In genomic region chrX:13414006-13414647, GRCh38 we compare ENCODE assay signal across 16 cellular contexts.
DNase-seq lines count a peak whose midpoint lies in the region; ATAC-seq and TF ChIP-seq lines count a peak whose summit lies in the region.
"Had no signal": no experiment of that assay in that cellular context is flagged by ENCODE, and none has a peak within 500 bp of the region (broad histone marks: within the 10 kb centered on the region; RNA-seq: fewer than 3 reads in every experiment).

No MANE protein-coding gene starts in this region.

- H3K4me1 ChIP-seq in BE2C, result peaks cover 7% of the 10 kb centered on the region; the same call in 1 of the 2 replicates
- H3K4me1 ChIP-seq in HUES48 (ENCODE audit: control insufficient read depth, insufficient read depth, low read length), result peaks cover 47% of the 10 kb centered on the region

- peak overlapping the region; percentile 80 for H3K27ac Mint-ChIP-seq in WTC11
- H3K27ac Mint-ChIP-seq in memory B cell, result peak overlapping the region; percentile 45
- no peak overlapping the region for H3K27ac Mint-ChIP-seq in mesothelial cell of epicardium
- H3K27ac Mint-ChIP-seq in naive thymus-derived CD8-positive, alpha-beta T cell, result no peak overlapping the region
- H3K27ac Mint-ChIP-seq: HFFc6 had no signal

- H3K4me3 ChIP-seq in BE2C (ENCODE audit: low read depth, low read length), result no peak overlapping the region
- H3K4me3 ChIP-seq in HUES48 (ENCODE audit: low read depth, low read length), result no peak overlapping the region
- H3K4me3 ChIP-seq: GM12878, GM23248 had no signal

- H3K9me3 Mint-ChIP-seq in WTC11, result peaks cover 3% of the 10 kb centered on the region; the same call in 1 of the 2 replicates
- no peaks in the 10 kb centered on the region for H3K9me3 Mint-ChIP-seq in memory B cell
- H3K9me3 Mint-ChIP-seq in mesothelial cell of epicardium, result peaks cover 38% of the 10 kb centered on the region
- peaks cover 0 to 9% (median 0%) of the 10 kb centered on the region in 9 donors for H3K9me3 Mint-ChIP-seq in naive thymus-derived CD8-positive, alpha-beta T cell
- H3K9me3 Mint-ChIP-seq: HFFc6 had no signal

- H3K27me3 Mint-ChIP-seq in WTC11 (ENCODE audit: low read depth) (no peaks in the 10 kb centered on the region; the same call in 1 of the 2 replicates), memory B cell (no peaks in the 10 kb centered on the region), mesothelial cell of epicardium (ENCODE audit: low read depth) (no peaks in the 10 kb centered on the region)
- no peaks in the 10 kb centered on the region for H3K27me3 Mint-ChIP-seq in naive thymus-derived CD8-positive, alpha-beta T cell

- H3K4me1 Mint-ChIP-seq in WTC11 (peaks cover 55% of the 10 kb centered on the region), memory B cell (peaks cover 21% of the 10 kb centered on the region), mesothelial cell of epicardium (peaks cover 49% of the 10 kb centered on the region)
- H3K4me1 Mint-ChIP-seq in naive thymus-derived CD8-positive, alpha-beta T cell, result peaks cover 0 to 8% (median under 1%) of the 10 kb centered on the region in 4 donors

- H3K4me3 Mint-ChIP-seq in WTC11 (no peak overlapping the region; the same call in 1 of the 2 replicates), memory B cell (no peak overlapping the region), mesothelial cell of epicardium (no peak overlapping the region)
- no peak overlapping the region for H3K4me3 Mint-ChIP-seq in naive thymus-derived CD8-positive, alpha-beta T cell
- H3K4me3 Mint-ChIP-seq: HFFc6 had no signal

- H3K36me3 ChIP-seq in BE2C (no peaks in the 10 kb centered on the region), HUES48 (ENCODE audit: control insufficient read depth, insufficient read depth, low read length) (no peaks in the 10 kb centered on the region)

- CTCF ChIA-PET in WTC11 (lab: Charles Lee), result no interaction called here

- no peaks in the 10 kb centered on the region for H3K9me3 ChIP-seq in BE2C
- H3K9me3 ChIP-seq in HUES48 (ENCODE audit: control insufficient read depth, insufficient read depth, low read length), result no peaks in the 10 kb centered on the region

- no peak overlapping the region for H3K9ac ChIP-seq in HUES48 (ENCODE audit: low read depth, low read length)
- H3K9ac ChIP-seq: GM23248 had no signal

- ATAC-seq in WTC11 (no peak), memory B cell (ENCODE audit: low read depth) (no peak), HG03457 (IDR thresholded peaks at IDR 0.05; ENCODE audit: unreplicated experiment) (no peak)
- ATAC-seq in naive thymus-derived CD8-positive, alpha-beta T cell, result no peak
- ATAC-seq: GM12878 had no signal

- no peaks in the 10 kb centered on the region for H3K27me3 ChIP-seq in BE2C
- H3K27me3 ChIP-seq in HUES48 (ENCODE audit: control insufficient read depth, insufficient read depth, low read length), result no peaks in the 10 kb centered on the region

- H3K27ac ChIP-seq in HUES48 (ENCODE audit: low read depth, low read length), result peak overlapping the region; percentile 17
- H3K27ac ChIP-seq: GM23248 had no signal

- TF ChIP-seq CTCF in BE2C (IDR thresholded peaks at IDR 0.05; ENCODE audit: low read depth, low read length) (no peak), WTC11 (IDR thresholded peaks at IDR 0.05) (no peak), mesothelial cell of epicardium (IDR thresholded peaks at IDR 0.05; ENCODE audit: unreplicated experiment) (no peak)

- POLR2A ChIA-PET in WTC11 (lab: Charles Lee), result no interaction called here
- POLR2A ChIA-PET in naive thymus-derived CD8-positive, alpha-beta T cell (lab: Charles Lee), result no interaction called here

- H3K36me3 Mint-ChIP-seq in WTC11 (no peaks in the 10 kb centered on the region), memory B cell (peaks cover 2% of the 10 kb centered on the region), mesothelial cell of epicardium (no peaks in the 10 kb centered on the region)
- peaks cover 0 to 10% (median 0%) of the 10 kb centered on the region in 3 donors for H3K36me3 Mint-ChIP-seq in naive thymus-derived CD8-positive, alpha-beta T cell

- DNase-seq in BE2C (peak; percentile 18), WTC11 (ENCODE audit: low spot score) (no peak), memory B cell (ENCODE audit: low spot score in 2 of 2) (no peak), mesothelial cell of epicardium (ENCODE audit: low spot score in 2 of 2, unreplicated experiment in 2 of 2) (no peak)
- no peak for DNase-seq in naive thymus-derived CD8-positive, alpha-beta T cell
- DNase-seq: C1 segment of cervical spinal cord, GM23248, HFFc6, MV-4-11, NCI-H187 treated with DMSO at 0.1 percent for 48 hours, NCI-H345, NCI-H526 treated with DMSO at 0.1 percent for 48 hours, RPMI8226 had no signal

TF ChIP-seq in WTC11, 78 proteins besides CTCF, POLR2A, EP300 and RAD21:
- TF ChIP-seq E2F4 (CRISPR knock-in tag; IDR thresholded peaks at IDR 0.05; ENCODE audit: borderline replicate concordance, low read depth) (no peak), GRHL2 (CRISPR knock-in tag; IDR thresholded peaks at IDR 0.05; ENCODE audit: insufficient replicate concordance, severe bottlenecking) (no peak), USF1 (CRISPR knock-in tag; IDR thresholded peaks at IDR 0.05) (no peak), ZNF138 (CRISPR knock-in tag; conservative IDR thresholded peaks at IDR 0.05) (no peak), ZNF121 (CRISPR knock-in tag; IDR thresholded peaks at IDR 0.05) (no peak), ZNF512 (CRISPR knock-in tag; IDR thresholded peaks at IDR 0.05; ENCODE audit: borderline replicate concordance) (no peak), NR3C1 (CRISPR knock-in tag; conservative IDR thresholded peaks at IDR 0.05; ENCODE audit: low read depth) (no peak), E2F5 (CRISPR knock-in tag; IDR thresholded peaks at IDR 0.05) (no peak), ZNF263 (CRISPR knock-in tag; IDR thresholded peaks at IDR 0.05; ENCODE audit: low read depth) (no peak), ESRRA (CRISPR knock-in tag; IDR thresholded peaks at IDR 0.05; ENCODE audit: borderline replicate concordance) (no peak), AR (CRISPR knock-in tag; IDR thresholded peaks at IDR 0.05) (no peak), KAT7 (CRISPR knock-in tag; IDR thresholded peaks at IDR 0.05; ENCODE audit: borderline replicate concordance) (no peak)

Comparison
In these comparisons a context has a peak if more than half of its experiments do, and no peak if none do; other contexts are left out.
1. H3K27ac Mint-ChIP-seq: peak in WTC11 (single experiment) and memory B cell (single experiment); none in mesothelial cell of epicardium (single experiment) and naive thymus-derived CD8-positive, alpha-beta T cell (0 of 10).